Comparison of ENCODE assay signal across 1 cellular context in the genomic region with DNA sequence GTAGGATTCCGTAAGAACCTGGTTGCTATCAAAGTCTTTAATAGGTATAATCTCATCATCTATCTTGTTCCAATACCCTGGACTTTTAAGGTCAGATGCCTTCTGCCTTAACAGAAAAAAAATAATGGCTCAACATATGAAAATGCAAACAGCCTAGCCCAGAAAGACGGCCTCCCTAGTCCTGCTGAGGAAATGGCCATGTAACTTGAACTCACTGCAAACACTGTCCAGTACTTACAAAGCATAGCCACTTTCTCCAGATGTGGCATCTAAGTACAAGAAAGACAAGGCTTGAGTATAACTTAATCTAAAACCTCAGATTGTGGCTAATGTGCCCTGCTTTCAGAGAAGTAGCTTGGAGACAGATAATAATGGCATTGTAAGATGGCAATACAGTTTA.
TF ChIP-seq lines count a peak whose summit lies in the region.

No MANE protein-coding gene starts in this region.

TF ChIP-seq in IMR-90, 13 proteins besides CTCF, POLR2A, EP300 and RAD21:
- no peak for TF ChIP-seq CEBPB (IDR thresholded peaks at IDR 0.05; ENCODE audit: low read depth, low read length)
- no peak for TF ChIP-seq RFX5 (IDR thresholded peaks at IDR 0.05; ENCODE audit: low read depth, low read length)
- TF ChIP-seq RCOR1 (IDR thresholded peaks at IDR 0.05; ENCODE audit: insufficient replicate concordance, low read length): no peak
- no peak for TF ChIP-seq MXI1 (IDR thresholded peaks at IDR 0.05; ENCODE audit: borderline replicate concordance, low read depth, low read length)
- no peak for TF ChIP-seq BHLHE40 (IDR thresholded peaks at IDR 0.05; ENCODE audit: low read depth, low read length)
- TF ChIP-seq, protein P1, sequence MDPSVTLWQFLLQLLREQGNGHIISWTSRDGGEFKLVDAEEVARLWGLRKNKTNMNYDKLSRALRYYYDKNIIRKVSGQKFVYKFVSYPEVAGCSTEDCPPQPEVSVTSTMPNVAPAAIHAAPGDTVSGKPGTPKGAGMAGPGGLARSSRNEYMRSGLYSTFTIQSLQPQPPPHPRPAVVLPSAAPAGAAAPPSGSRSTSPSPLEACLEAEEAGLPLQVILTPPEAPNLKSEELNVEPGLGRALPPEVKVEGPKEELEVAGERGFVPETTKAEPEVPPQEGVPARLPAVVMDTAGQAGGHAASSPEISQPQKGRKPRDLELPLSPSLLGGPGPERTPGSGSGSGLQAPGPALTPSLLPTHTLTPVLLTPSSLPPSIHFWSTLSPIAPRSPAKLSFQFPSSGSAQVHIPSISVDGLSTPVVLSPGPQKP (IDR thresholded peaks at IDR 0.05; ENCODE audit: borderline replicate concordance, low read depth, low read length): no peak
- no peak for TF ChIP-seq FOS (IDR thresholded peaks at IDR 0.05; ENCODE audit: low read depth, low read length)
- TF ChIP-seq MAZ (IDR thresholded peaks at IDR 0.05; ENCODE audit: borderline replicate concordance, low read depth, low read length): no peak
- no peak for TF ChIP-seq NFE2L2 (IDR thresholded peaks at IDR 0.05; ENCODE audit: low read depth, low read length)
- no peak for TF ChIP-seq MAFK (IDR thresholded peaks at IDR 0.05; ENCODE audit: low read depth, low read length)
- TF ChIP-seq, protein P2, sequence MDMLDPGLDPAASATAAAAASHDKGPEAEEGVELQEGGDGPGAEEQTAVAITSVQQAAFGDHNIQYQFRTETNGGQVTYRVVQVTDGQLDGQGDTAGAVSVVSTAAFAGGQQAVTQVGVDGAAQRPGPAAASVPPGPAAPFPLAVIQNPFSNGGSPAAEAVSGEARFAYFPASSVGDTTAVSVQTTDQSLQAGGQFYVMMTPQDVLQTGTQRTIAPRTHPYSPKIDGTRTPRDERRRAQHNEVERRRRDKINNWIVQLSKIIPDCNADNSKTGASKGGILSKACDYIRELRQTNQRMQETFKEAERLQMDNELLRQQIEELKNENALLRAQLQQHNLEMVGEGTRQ (IDR thresholded peaks at IDR 0.05; ENCODE audit: low read depth, low read length): no peak
- TF ChIP-seq SMC3 (IDR thresholded peaks at IDR 0.05; ENCODE audit: low read depth, low read length): no peak
- TF ChIP-seq CHD1 (IDR thresholded peaks at IDR 0.05; ENCODE audit: low read depth, low read length): no peak
